ENCODE assay signal across 21 cellular contexts in the genomic region with DNA sequence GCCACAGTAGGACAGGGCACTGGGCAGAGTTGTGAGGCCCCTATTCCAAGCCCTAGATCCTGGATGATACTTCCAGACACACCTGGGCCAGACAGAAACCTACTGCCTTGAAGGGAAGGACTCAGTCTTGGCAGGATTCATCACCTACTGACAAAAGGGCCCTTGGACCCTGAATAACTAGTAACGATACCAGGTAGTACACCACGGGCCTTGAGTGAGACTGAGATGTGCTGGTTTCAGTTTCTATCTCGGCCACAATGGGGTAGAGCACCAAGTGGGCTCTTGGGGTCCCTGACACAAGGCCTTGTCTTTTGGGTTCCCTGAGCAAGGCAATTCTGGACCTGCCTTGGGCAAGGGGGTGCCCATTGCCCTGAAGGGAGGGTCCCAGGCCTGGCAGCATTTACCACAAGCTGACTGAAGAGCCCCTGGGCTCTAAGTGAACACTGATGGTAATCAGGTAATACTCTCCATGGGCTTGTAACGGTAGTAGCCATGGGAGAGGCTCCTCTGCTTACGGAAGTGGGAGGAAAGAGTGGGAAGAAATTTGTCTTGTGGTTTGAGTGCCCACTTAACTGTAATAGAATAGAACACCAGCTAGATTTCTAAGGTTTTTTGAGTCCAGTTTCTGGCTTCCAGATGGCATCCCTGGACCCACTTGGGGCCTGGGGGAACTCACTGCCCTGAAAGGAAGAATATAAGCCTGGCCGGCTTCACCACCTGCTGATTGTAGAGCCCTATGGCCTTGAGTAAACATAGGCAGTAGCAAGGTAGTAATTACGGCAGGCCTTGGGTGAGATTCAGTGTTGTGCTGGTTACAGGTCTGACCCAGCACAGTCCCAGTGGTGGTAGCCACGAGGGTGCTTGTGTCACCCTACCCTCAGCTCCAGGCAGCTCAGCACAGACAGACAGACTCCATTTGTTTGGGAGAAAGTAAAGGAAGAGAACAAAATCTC. TPM values are rescaled to one million over a fixed set of nuclear protein-coding genes. Genes with fewer than 3 reads are reported as not detected.
DNase-seq lines count a peak whose midpoint lies in the region; ATAC-seq, FAIRE-seq and TF ChIP-seq lines count a peak whose summit lies in the region.
"Had no signal": no experiment of that assay in that cellular context is flagged by ENCODE, and none has a peak within 500 bp of the region (broad histone marks: within the 10 kb centered on the region; RNA-seq: fewer than 3 reads in every experiment).

No MANE protein-coding gene starts in this region.

- H3K4me2 ChIP-seq in Karpas-422 (ENCODE audit: low read depth, low read length, poor library complexity, severe bottlenecking) = no peak overlapping the region

- no peaks in the 10 kb centered on the region for H3K36me3 ChIP-seq in Karpas-422 (ENCODE audit: insufficient read depth, low read length)
- no peaks in the 10 kb centered on the region for H3K36me3 ChIP-seq in esophagus muscularis mucosa
- H3K36me3 ChIP-seq: ovary had no signal

- H3K79me2 ChIP-seq in Karpas-422 (ENCODE audit: low read length) = no peaks in the 10 kb centered on the region

- no peaks in the 10 kb centered on the region for H3K9me3 Mint-ChIP-seq in Calu3 (ENCODE audit: low read depth, unreplicated experiment)
- H3K9me3 Mint-ChIP-seq: activated T-helper 17 cell treated with anti-CD3 and anti-CD28 coated beads, Interleukin-2, amount 50 U/mL, for 72 hours; memory B cell had no signal

- no peak overlapping the region for H2AFZ ChIP-seq in Karpas-422 (ENCODE audit: low read length)

- H3K4me1 Mint-ChIP-seq in Calu3 (ENCODE audit: low read depth, unreplicated experiment) = no peaks in the 10 kb centered on the region
- H3K4me1 Mint-ChIP-seq: activated T-helper 17 cell treated with anti-CD3 and anti-CD28 coated beads, Interleukin-2, amount 50 U/mL, for 72 hours; memory B cell had no signal

- no peak overlapping the region for H3K9ac ChIP-seq in Karpas-422 (ENCODE audit: low read length)

- H3K9me2 ChIP-seq in Karpas-422 (replicated peaks; ENCODE audit: insufficient read depth, low read length) = no peaks in the 10 kb centered on the region

- DNase-seq in COLO668 (lab: John Stamatoyannopoulos, UW; ENCODE audit: unreplicated experiment) (peak; percentile 62), Karpas-422 (peak; percentile 26), NCI-H510A treated with DMSO at 0.1 percent for 48 hours (lab: John Stamatoyannopoulos, UW) (peak; percentile 74), esophagus muscularis mucosa (ENCODE audit: extremely low spot score) (peak; percentile 80), GM12892 (ENCODE audit: insufficient read length) (no peak), Calu3 (no peak)
- DNase-seq: activated CD4-positive, alpha-beta T cell treated with anti-CD3 and anti-CD28 coated beads for 1 hour; activated naive CD8-positive, alpha-beta T cell treated with anti-CD3 and anti-CD28 coated beads, Interleukin-2, amount 10 ng/mL, durations not matched to agents 7 days and 5 days; DND-41; effector CD8-positive, alpha-beta T cell; naive thymus-derived CD4-positive, alpha-beta T cell; NCI-H1694 treated with DMSO at 0.1 percent for 48 hours; NCI-H526 treated with DMSO at 0.1 percent for 48 hours; ovary; Right ventricle myocardium superior had no signal

- H3K27me3 Mint-ChIP-seq in Calu3 (ENCODE audit: unreplicated experiment) = peaks cover 8% of the 10 kb centered on the region

- no peaks in the 10 kb centered on the region for H3K4me1 ChIP-seq in Karpas-422 (ENCODE audit: low read length)
- no peaks in the 10 kb centered on the region for H3K4me1 ChIP-seq in esophagus muscularis mucosa

- H4K20me1 ChIP-seq in Karpas-422 (ENCODE audit: insufficient read depth, low read depth, low read length) = 0 out of 2 replicates have a peak, but pooled peaks cover 3% of the 10 kb centered on the region

- WGBS in esophagus muscularis mucosa = 88% methylated on average over 7 of the region's 8 CpGs

- H3K27ac Mint-ChIP-seq in Calu3 (ENCODE audit: unreplicated experiment) = no peak overlapping the region
- H3K27ac Mint-ChIP-seq: activated naive CD8-positive, alpha-beta T cell treated with anti-CD3 and anti-CD28 coated beads, Interleukin-2, amount 10 ng/mL, durations not matched to agents 7 days and 5 days; activated T-helper 17 cell treated with anti-CD3 and anti-CD28 coated beads, Interleukin-2, amount 50 U/mL, for 72 hours; memory B cell; naive thymus-derived CD4-positive, alpha-beta T cell had no signal

- H3K4me3 ChIP-seq in Karpas-422 (ENCODE audit: low read length) = no peak overlapping the region
- no peak overlapping the region for H3K4me3 ChIP-seq in esophagus muscularis mucosa
- H3K4me3 ChIP-seq: ovary had no signal

- no peaks in the 10 kb centered on the region for H3K36me3 Mint-ChIP-seq in Calu3 (ENCODE audit: insufficient read depth, unreplicated experiment)
- H3K36me3 Mint-ChIP-seq: activated naive CD8-positive, alpha-beta T cell treated with anti-CD3 and anti-CD28 coated beads, Interleukin-2, amount 10 ng/mL, durations not matched to agents 7 days and 5 days; memory B cell; naive thymus-derived CD4-positive, alpha-beta T cell had no signal

- H3K27me3 ChIP-seq in Karpas-422 (ENCODE audit: low read length) (no peaks in the 10 kb centered on the region), esophagus muscularis mucosa (peaks cover 0 to 57% (median 0%) of the 10 kb centered on the region in 4 donors)
- H3K27me3 ChIP-seq: ovary had no signal

- TF ChIP-seq POLR2A in esophagus muscularis mucosa (IDR thresholded peaks at IDR 0.05; ENCODE audit: low read depth) (no peak), GM12892 (IDR thresholded peaks at IDR 0.05; ENCODE audit: low read depth, low read length) (no peak)

- H3K4me3 Mint-ChIP-seq in Calu3 (ENCODE audit: low read depth, unreplicated experiment) = no peak overlapping the region
- H3K4me3 Mint-ChIP-seq: activated naive CD8-positive, alpha-beta T cell treated with anti-CD3 and anti-CD28 coated beads, Interleukin-2, amount 10 ng/mL, durations not matched to agents 7 days and 5 days; activated T-helper 17 cell treated with anti-CD3 and anti-CD28 coated beads, Interleukin-2, amount 50 U/mL, for 72 hours; memory B cell; naive thymus-derived CD4-positive, alpha-beta T cell had no signal

- H3K9me3 ChIP-seq in Karpas-422 (ENCODE audit: low read length) (no peaks in the 10 kb centered on the region), esophagus muscularis mucosa (no peaks in the 10 kb centered on the region)
- H3K9me3 ChIP-seq: ovary had no signal

- TF ChIP-seq CTCF in esophagus muscularis mucosa (IDR thresholded peaks at IDR 0.05) = no peak
- TF ChIP-seq CTCF in Calu3 (IDR thresholded peaks at IDR 0.05; ENCODE audit: unreplicated experiment) = no peak

- no peak overlapping the region for H3K27ac ChIP-seq in Karpas-422 (ENCODE audit: low read length)
- no peak overlapping the region for H3K27ac ChIP-seq in esophagus muscularis mucosa (replicated peaks in 1 of 4)
- H3K27ac ChIP-seq: ovary had no signal

- no peak for TF ChIP-seq EP300 in esophagus muscularis mucosa (IDR thresholded peaks at IDR 0.05)

- ATAC-seq in GM19463 (IDR thresholded peaks at IDR 0.05; ENCODE audit: unreplicated experiment) (no peak), GM21576 (IDR thresholded peaks at IDR 0.05; ENCODE audit: unreplicated experiment) (no peak)
- ATAC-seq: activated T-helper 17 cell treated with anti-CD3 and anti-CD28 coated beads, Interleukin-2, amount 50 U/mL, for 72 hours; HCT116; naive thymus-derived CD4-positive, alpha-beta T cell; sciatic nerve had no signal

- no TSS peak for BruUV-seq in Calu3 (replicated peaks; lab: Mats Ljungman, UMichigan)

- intact Hi-C loops in esophagus muscularis mucosa (cut with DNase I) = no loop called here
- intact Hi-C loops in Calu3 (cut with micrococcal nuclease; ENCODE audit: unreplicated experiment) = no loop called here

- CTCF ChIA-PET in Calu3 (lab: Charles Lee) = no interaction called here

- FAIRE-seq in GM12892 (lab: Jason Lieb, UNC) = no peak

RNA-seq across cellular contexts. Expression of a gene that starts 58.5 kb away (rescaled TPM):
- 15.3 and 24.9 TPM in 2 replicates for total RNA-seq in Karpas-422 (2014; rRNA removed; shearing (Covaris generic); ENCODE audit: low replicate concordance)
- total RNA-seq in esophagus muscularis mucosa (10 to 100 TPM in 1 of 4 donors, 1 to 10 TPM in 3; 5.8 to 10.1 (median 7.0) TPM), Calu3 (2022) (29.9 and 32.0 TPM in 2 replicates)
- 10.4 TPM for polyA plus RNA-seq in GM12892 (2012; ENCODE audit: missing spikeins)

Comparison
In these comparisons a context has a peak if more than half of its experiments do, and no peak if none do; other contexts are left out.
1. DNase-seq: peak in COLO668 (single experiment), Karpas-422 (single experiment), NCI-H510A treated with DMSO at 0.1 percent for 48 hours (single experiment) and esophagus muscularis mucosa (single experiment); none in GM12892 (single experiment) and Calu3 (single experiment).